Comparison of ENCODE assay signal across 27 cellular contexts in genomic region chr5:173843800-173844199, GRCh38. TPM values are rescaled to one million over a fixed set of nuclear protein-coding genes. Genes with fewer than 3 reads are reported as not detected.
DNase-seq lines count a peak whose midpoint lies in the region; ATAC-seq, FAIRE-seq and TF ChIP-seq lines count a peak whose summit lies in the region.
"Had no signal": no experiment of that assay in that cellular context is flagged by ENCODE, and none has a peak within 500 bp of the region (broad histone marks: within the 10 kb centered on the region; RNA-seq: fewer than 3 reads in every experiment).

No MANE protein-coding gene starts in this region.

- no peak overlapping the region for H2BK5ac ChIP-seq in H1 (ENCODE audit: low read depth, low read length)

- no peak overlapping the region for H4K5ac ChIP-seq in H1 (ENCODE audit: insufficient read length, low read depth, low read length)

- H3K9ac ChIP-seq in HepG2 (ENCODE audit: insufficient read depth, low read depth, low read length) (no peak overlapping the region), H1 (replicated peaks in 1 of 4; ENCODE audit: extremely low read depth in 1 of 4, low read depth in 3 of 4, low read length in 3 of 4) (no peak overlapping the region)
- H3K9ac ChIP-seq: BLaER1 had no signal

- H3K79me2 ChIP-seq in HepG2 (ENCODE audit: insufficient read depth, low read length) (no peaks in the 10 kb centered on the region), H1 (ENCODE audit: control insufficient read depth in 1 of 2, insufficient read depth in 2 of 2, low read length in 2 of 2) (no peaks in the 10 kb centered on the region)

- in situ Hi-C loops in HepG2 (cut with HindIII; ENCODE audit: extremely low pct_ligation_motif_present, low pct_unique_long_range_greater_than_20kb) = no loop called here

- H3K4me3 ChIP-seq in HepG2 (replicated peaks in 1 of 3; ENCODE audit: insufficient read depth in 1 of 3, low read depth in 2 of 3, low read length in 3 of 3) (no peak overlapping the region), right lobe of liver (no peak overlapping the region), H1 (ENCODE audit: extremely low read depth in 1 of 4, insufficient read depth in 2 of 4, low read depth in 3 of 4, low read length in 4 of 4) (no peak overlapping the region)
- H3K4me3 ChIP-seq: BLaER1, GM12878 had no signal

- H2BK20ac ChIP-seq in H1 (ENCODE audit: low read length) = no peak overlapping the region

- H3K9me3 ChIP-seq in HepG2 (ENCODE audit: low read length) = peaks cover 2% of the 10 kb centered on the region; the same call in 1 of the 2 replicates
- no peaks in the 10 kb centered on the region for H3K9me3 ChIP-seq in right lobe of liver
- peaks cover 2 to 3% of the 10 kb centered on the region in 2 experiments; a peak in 1 of 4 replicates for H3K9me3 ChIP-seq in H1 (ENCODE audit: insufficient read depth in 2 of 2, low read depth in 1 of 2, low read length in 1 of 2)
- H3K9me3 ChIP-seq: BE2C had no signal

- no peak overlapping the region for H2AK5ac ChIP-seq in H1 (ENCODE audit: low read depth, low read length)

- no peaks in the 10 kb centered on the region for H3K27me3 Mint-ChIP-seq in stimulated activated memory B cell treated with anti-CD40 and anti-IgM and Interleukin-4, amounts not matched to agents 10 μg/mL and 1 μg/mL and 100 μg/mL, for 72 hours
- H3K27me3 Mint-ChIP-seq: CD4-positive, alpha-beta memory T cell had no signal

- no peak overlapping the region for H3K18ac ChIP-seq in H1 (ENCODE audit: extremely low read depth, low read length)

- POLR2A ChIA-PET in HepG2 (lab: Yijun Ruan, JAX) (no interaction called here), H1 (lab: Charles Lee; ENCODE audit: partially characterized antibody) (interaction anchor here (0.8 to 1.0 kb wide), 2 partner anchors 80 to 118 kb away, joined by 3 read pairs; no protein-coding TSS in a partner anchor)

- H3K4me2 ChIP-seq in HepG2 (ENCODE audit: low read depth, low read length) = no peak overlapping the region
- no peak overlapping the region for H3K4me2 ChIP-seq in H1 (ENCODE audit: insufficient read depth in 1 of 2, low read depth in 2 of 2, low read length in 2 of 2)
- H3K4me2 ChIP-seq: BLaER1 had no signal

- H2BK15ac ChIP-seq in H1 (ENCODE audit: low read length) = no peak overlapping the region

- no peak overlapping the region for H3K14ac ChIP-seq in H1 (ENCODE audit: insufficient read length)

- ATAC-seq in HepG2 (no peak), right lobe of liver (no peak), GM21529 (IDR thresholded peaks at IDR 0.05; ENCODE audit: unreplicated experiment) (no peak)
- no peak for ATAC-seq in stimulated activated memory B cell treated with anti-CD40 and anti-IgM and Interleukin-4, amounts not matched to agents 10 μg/mL and 1 μg/mL and 100 μg/mL, for 72 hours
- ATAC-seq: GM12878 had no signal

- peaks cover 6% of the 10 kb centered on the region for H3K9me3 Mint-ChIP-seq in stimulated activated memory B cell treated with anti-CD40 and anti-IgM and Interleukin-4, amounts not matched to agents 10 μg/mL and 1 μg/mL and 100 μg/mL, for 72 hours

- CTCF ChIA-PET in HepG2 (lab: Yijun Ruan, JAX; ENCODE audit: low intra/inter-chr PET ratio, low total read pairs) (no interaction called here), H1 (lab: Charles Lee; ENCODE audit: partially characterized antibody) (interaction anchor here (0.7 to 1.7 kb wide), 4 partner anchors 11 to 214 kb away, joined by 3 to 6 read pairs (median 4); no protein-coding TSS in a partner anchor)

- FAIRE-seq in HepG2 (lab: Jason Lieb, UNC) (no peak), H1 (lab: Jason Lieb, UNC) (no peak)
- FAIRE-seq: A204.1, GM12878, GM12892, GM18507 had no signal

- H2AFZ ChIP-seq in HepG2 (ENCODE audit: low read length) (no peak overlapping the region), H1 (ENCODE audit: low read length) (no peak overlapping the region; the same call in 1 of the 2 replicates)

- TF ChIP-seq EP300 in HepG2 (IDR thresholded peaks at IDR 0.05; ENCODE audit: low read depth in 2 of 2, low read length in 2 of 2) (no peak), HepG2 (CRISPR knock-in tag; IDR thresholded peaks at IDR 0.05; ENCODE audit: borderline replicate concordance) (no peak), H1 (IDR thresholded peaks at IDR 0.05; ENCODE audit: borderline replicate concordance in 1 of 2, low read depth in 2 of 2, low read length in 2 of 2) (no peak)

- H4K91ac ChIP-seq in H1 (replicated peaks; ENCODE audit: insufficient read length, low read length) = no peak overlapping the region

- no peak overlapping the region for H2BK12ac ChIP-seq in H1 (ENCODE audit: low read depth, low read length)

- no peak overlapping the region for H3K27ac ChIP-seq in HepG2 (ENCODE audit: extremely low read length, insufficient read depth, low read length)
- no peak overlapping the region for H3K27ac ChIP-seq in right lobe of liver
- H3K27ac ChIP-seq in H1 (ENCODE audit: low read depth, low read length) = no peak overlapping the region
- H3K27ac ChIP-seq: BLaER1 had no signal

- H3K23ac ChIP-seq in H1 (ENCODE audit: insufficient read length) = no peak overlapping the region

- BruUV-seq in HepG2 (replicated peaks; lab: Mats Ljungman, UMichigan) = no TSS peak

- intact Hi-C loops in HepG2 (cut with micrococcal nuclease; ENCODE audit: unreplicated experiment) = no loop called here
- intact Hi-C loops in right lobe of liver (cut with DNase I) = no loop called here

- DNase-seq in HepG2 (ENCODE audit: low spot score) (no peak), right lobe of liver (no peak), H1 (ENCODE audit: low read depth in 1 of 2, low spot score in 2 of 2) (no peak)
- no peak for DNase-seq in activated CD4-positive, CD25-positive, alpha-beta regulatory T cell (lab: John Stamatoyannopoulos, UW)
- DNase-seq: 8988T; ACHN; BE2C; C1 segment of cervical spinal cord; CD4-positive, alpha-beta memory T cell; CD4-positive, CD25-positive, alpha-beta regulatory T cell; CD8-positive, alpha-beta memory T cell; COR-L47; DMS 273 treated with DMSO at 0.1 percent for 48 hours; DMS153; DMS53; DMS79; DND-41; EL; GDM1 had no signal

- H2BK120ac ChIP-seq in H1 (replicated peaks; ENCODE audit: low read depth, low read length) = no peak overlapping the region

- H3K36me3 Mint-ChIP-seq in stimulated activated memory B cell treated with anti-CD40 and anti-IgM and Interleukin-4, amounts not matched to agents 10 μg/mL and 1 μg/mL and 100 μg/mL, for 72 hours = no peaks in the 10 kb centered on the region
- H3K36me3 Mint-ChIP-seq: CD14-positive monocyte; CD4-positive, CD25-positive, alpha-beta regulatory T cell had no signal

- no peak overlapping the region for H4K8ac ChIP-seq in H1 (ENCODE audit: extremely low read depth, insufficient read depth, low read length)

- no peaks in the 10 kb centered on the region for H3K79me1 ChIP-seq in H1 (ENCODE audit: low read depth, low read length)

- no peaks in the 10 kb centered on the region for H3K23me2 ChIP-seq in H1 (ENCODE audit: low read depth, low read length)

- TF ChIP-seq POLR2A in HepG2 (IDR thresholded peaks at IDR 0.05; ENCODE audit: insufficient read depth in 1 of 2, low read depth in 2 of 2, low read length in 2 of 2) (no peak), right lobe of liver (IDR thresholded peaks at IDR 0.05) (no peak), H1 (IDR thresholded peaks at IDR 0.05; ENCODE audit: control extremely low read depth in 1 of 2, low read depth in 2 of 2, low read length in 2 of 2) (no peak)

- peaks cover 7% of the 10 kb centered on the region for H3K4me1 Mint-ChIP-seq in stimulated activated memory B cell treated with anti-CD40 and anti-IgM and Interleukin-4, amounts not matched to agents 10 μg/mL and 1 μg/mL and 100 μg/mL, for 72 hours
- H3K4me1 Mint-ChIP-seq: CD4-positive, alpha-beta memory T cell; CD4-positive, CD25-positive, alpha-beta regulatory T cell; CD8-positive, alpha-beta memory T cell had no signal

- no peak overlapping the region for H3K4ac ChIP-seq in H1 (replicated peaks; ENCODE audit: insufficient read length, low read depth, low read length)

- TF ChIP-seq CTCF in HepG2 (CRISPR knock-in tag; IDR thresholded peaks at IDR 0.05) = no peak
- TF ChIP-seq CTCF in right lobe of liver (IDR thresholded peaks at IDR 0.05) = no peak
- TF ChIP-seq CTCF in H1 (IDR thresholded peaks at IDR 0.05; ENCODE audit: control extremely low read depth in 1 of 3, insufficient read depth in 1 of 3, low read depth in 1 of 3, low read length in 3 of 3) = no peak

- 77% methylated on average over 3 of the region's 3 CpGs for WGBS in HepG2 (ENCODE audit: low lambda C conversion rate)
- WGBS in right lobe of liver (ENCODE audit: insufficient coverage, low coverage, low lambda C conversion rate, missing lambda C conversion rate) = no CpG with 5 or more reads among the region's 3 CpGs
- WGBS in H1 (ENCODE audit: extremely low coverage in 1 of 2, insufficient coverage in 1 of 2, insufficient read length in 1 of 2, insufficient replicate concordance in 2 of 2, low coverage in 1 of 2, low lambda C conversion rate in 2 of 2, missing lambda C conversion rate in 1 of 2), 2 experiments = 70% methylated on average over 3 of the region's 3 CpGs; no CpG with 5 or more reads in 1 of the 2 experiments

- H4K20me1 ChIP-seq in HepG2 (ENCODE audit: insufficient read depth, low read length) (no peaks in the 10 kb centered on the region), H1 (replicated peaks in 1 of 2; ENCODE audit: control insufficient read depth in 1 of 2, insufficient read depth in 2 of 2, low read length in 2 of 2) (no peaks in the 10 kb centered on the region)
- H4K20me1 ChIP-seq: BLaER1 had no signal

- peak overlapping the region; percentile 22 for H3K27ac Mint-ChIP-seq in stimulated activated memory B cell treated with anti-CD40 and anti-IgM and Interleukin-4, amounts not matched to agents 10 μg/mL and 1 μg/mL and 100 μg/mL, for 72 hours
- H3K27ac Mint-ChIP-seq: CD4-positive, alpha-beta memory T cell; CD4-positive, CD25-positive, alpha-beta regulatory T cell had no signal

- H3K36me3 ChIP-seq in HepG2 (replicated peaks in 1 of 2; ENCODE audit: control insufficient read depth in 1 of 2, insufficient read depth in 2 of 2, low read length in 2 of 2) = no peaks in the 10 kb centered on the region
- no peaks in the 10 kb centered on the region for H3K36me3 ChIP-seq in right lobe of liver
- H3K36me3 ChIP-seq in H1 (ENCODE audit: control insufficient read depth in 2 of 4, insufficient read depth in 4 of 4, low read length in 3 of 4) = no peaks in the 10 kb centered on the region
- H3K36me3 ChIP-seq: BE2C, BLaER1 had no signal

- no peak overlapping the region for H3K4me3 Mint-ChIP-seq in stimulated activated memory B cell treated with anti-CD40 and anti-IgM and Interleukin-4, amounts not matched to agents 10 μg/mL and 1 μg/mL and 100 μg/mL, for 72 hours
- H3K4me3 Mint-ChIP-seq: CD14-positive monocyte; CD4-positive, alpha-beta memory T cell; CD4-positive, CD25-positive, alpha-beta regulatory T cell; CD8-positive, alpha-beta memory T cell had no signal

- TF ChIP-seq RAD21 in HepG2 (CRISPR knock-in tag; IDR thresholded peaks at IDR 0.05) (no peak), H1 (IDR thresholded peaks at IDR 0.05 in 1 of 2, conservative IDR thresholded peaks at IDR 0.05 in 1 of 2; ENCODE audit: low read depth in 2 of 2, low read length in 2 of 2) (no peak)

- 0 out of 2 replicates have a peak, but pooled peaks cover 14% of the 10 kb centered on the region for H3K4me1 ChIP-seq in HepG2 (ENCODE audit: insufficient read depth, low read length)
- H3K4me1 ChIP-seq in right lobe of liver = no peaks in the 10 kb centered on the region
- H3K4me1 ChIP-seq in H1 (replicated peaks in 1 of 4; ENCODE audit: control insufficient read depth in 3 of 4, insufficient read depth in 4 of 4, low read length in 3 of 4) = peaks cover 0 to 6% (median 0%) of the 10 kb centered on the region in 4 experiments; a peak in 1 of 7 replicates
- H3K4me1 ChIP-seq: BLaER1 had no signal

- H3K56ac ChIP-seq in H1 (replicated peaks; ENCODE audit: insufficient read length, low read depth, low read length) = no peak overlapping the region

- H3K27me3 ChIP-seq in HepG2 (ENCODE audit: control insufficient read depth in 1 of 2, insufficient read depth in 2 of 2, low read length in 2 of 2) (no peaks in the 10 kb centered on the region), right lobe of liver (no peaks in the 10 kb centered on the region), H1 (replicated peaks in 1 of 4; ENCODE audit: control insufficient read depth in 3 of 4, extremely low read depth in 1 of 4, insufficient read depth in 3 of 4, low read length in 3 of 4) (no peaks in the 10 kb centered on the region)
- H3K27me3 ChIP-seq: BE2C, BLaER1 had no signal

RNA-seq across cellular contexts. Expression of gene CPEB4, which starts 44.3 kb away (rescaled TPM):
- total RNA-seq in HepG2 (2016; rRNA removed; fragmentation: Illumina TruSeq; extraction: Trizol) (7.7 and 8.3 TPM in 2 replicates), right lobe of liver (10 to 100 TPM; 27.3 to 49.9 (median 40.0) TPM)
- 1.8 and 3.2 TPM in 2 replicates for total RNA-seq in HepG2 (2016; cell fraction: cytosol; rRNA removed; fragmentation: Illumina TruSeq; extraction: Trizol; ENCODE audit: low read depth)
- total RNA-seq in HepG2 (2016; cell fraction: insoluble cytoplasmic fraction; rRNA removed; fragmentation: Illumina TruSeq; extraction: Trizol) = 8.3 and 11.9 TPM in 2 replicates
- 3.4 and 3.7 TPM in 2 replicates for total RNA-seq in HepG2 (2016; cell fraction: membrane; rRNA removed; fragmentation: Illumina TruSeq; extraction: Trizol)
- 13.4 and 15.2 TPM in 2 replicates for total RNA-seq in HepG2 (2016; cell fraction: nucleus; rRNA removed; fragmentation: Illumina TruSeq; extraction: Trizol)
- polyA plus RNA-seq in HepG2 (2011; rRNA removed) (25.0 and 26.7 TPM in 2 replicates), H1 (2011; rRNA removed) (5.7 and 8.4 TPM in 2 replicates)
- 15.9 and 21.3 TPM in 2 replicates for polyA plus RNA-seq in HepG2 (2011; cell fraction: cytosol; rRNA removed)
- 38.4 and 39.5 TPM in 2 replicates for polyA plus RNA-seq in HepG2 (2011; cell fraction: nucleus; rRNA removed)
- polyA plus RNA-seq in HepG2 (2012) = 21.1 and 22.8 TPM in 2 replicates
- polyA plus RNA-seq in HepG2 (2016; cell fraction: cytosol; fragmentation: Illumina TruSeq; extraction: Trizol; ENCODE audit: low read depth) = 0.06 and 0.08 TPM in 2 replicates
- polyA plus RNA-seq in HepG2 (2016; cell fraction: insoluble cytoplasmic fraction; fragmentation: Illumina TruSeq; extraction: Trizol; ENCODE audit: low read depth) = 5.3 and 5.4 TPM in 2 replicates
- 0.40 and 0.56 TPM in 2 replicates for polyA plus RNA-seq in HepG2 (2016; cell fraction: membrane; fragmentation: Illumina TruSeq; extraction: Trizol; ENCODE audit: low read depth)
- polyA plus RNA-seq in HepG2 (2016; cell fraction: nucleus; fragmentation: Illumina TruSeq; extraction: Trizol; ENCODE audit: insufficient read depth, low read depth) = 8.8 and 10.3 TPM in 2 replicates
- 100 and 104 TPM in 2 replicates for polyA minus RNA-seq in HepG2 (2011; rRNA and poly(A)+ RNA removed; ENCODE audit: low replicate concordance)
- polyA minus RNA-seq in HepG2 (2011; cell fraction: cytosol; rRNA and poly(A)+ RNA removed) = 49.4 and 55.2 TPM in 2 replicates
- polyA minus RNA-seq in HepG2 (2011; cell fraction: nucleus; rRNA and poly(A)+ RNA removed) = 151 and 216 TPM in 2 replicates
- total RNA-seq in H1 (2021; fragmentation: NEBNext Ultra II Directional; extraction: Animal tissue kit (Norgen Biotek cat#: 25700)) = 13.4 and 14.3 TPM in 2 replicates
- polyA plus RNA-seq in H1 (2011; cell fraction: cytosol; rRNA removed) = 5.6 TPM
- polyA plus RNA-seq in H1 (2011; cell fraction: nucleus; rRNA removed) = 6.6 TPM
- polyA plus RNA-seq in H1 (2012, experiment 1 of 2) = 8.2 to 11.1 TPM (median 9.9 TPM) in 4 replicates
- 0.79 TPM for polyA plus RNA-seq in H1 (2012, experiment 2 of 2)
- 5.9 TPM for polyA plus RNA-seq in H1 (2013, experiment 1 of 2)
- 4.8 TPM for polyA plus RNA-seq in H1 (2013, experiment 2 of 2)
- 33.2 and 45.1 TPM in 2 replicates for polyA minus RNA-seq in H1 (2011; rRNA and poly(A)+ RNA removed)
- 8.7 TPM for polyA minus RNA-seq in H1 (2011; cell fraction: cytosol; rRNA and poly(A)+ RNA removed)
- 22.2 TPM for polyA minus RNA-seq in H1 (2011; cell fraction: nucleus; rRNA and poly(A)+ RNA removed)

Comparison
In these comparisons a context has a peak if more than half of its experiments do, and no peak if none do; other contexts are left out.
1. Of the 41 proteins assayed by ChIP-seq in both HepG2 and H1: peak only in HepG2: none; only in H1: none; in both: RFX5; in neither: 40.